ENCODE assay signal across 13 cellular contexts in genomic region chr3:99545941-99546580, GRCh38.
A peak's percentile ranks its signal among the peaks of the same experiment; 100 is the strongest.
DNase-seq lines count a peak whose midpoint lies in the region; ATAC-seq and TF ChIP-seq lines count a peak whose summit lies in the region.
"Had no signal": no experiment of that assay in that cellular context is flagged by ENCODE, and none has a peak within 500 bp of the region (broad histone marks: within the 10 kb centered on the region; RNA-seq: fewer than 3 reads in every experiment).

No MANE protein-coding gene starts in this region.

- no peaks in the 10 kb centered on the region for H3K79me1 ChIP-seq in neuronal stem cell (ENCODE audit: low read depth, low read length)

- no peak overlapping the region for H2AFZ ChIP-seq in neuronal stem cell (ENCODE audit: low read length)

- no peak overlapping the region for H4K91ac ChIP-seq in neuronal stem cell (ENCODE audit: low read depth, low read length, poor library complexity)

- no peak overlapping the region for H2BK120ac ChIP-seq in neuronal stem cell (ENCODE audit: low read depth, low read length)

- no peaks in the 10 kb centered on the region for H3K9me3 ChIP-seq in SJSA1 (replicated peaks)
- H3K9me3 ChIP-seq in neuronal stem cell (replicated peaks in 1 of 2; ENCODE audit: control insufficient read depth in 2 of 2, insufficient read depth in 1 of 2, low read depth in 1 of 2, low read length in 2 of 2) = no peaks in the 10 kb centered on the region

- TF ChIP-seq CTCF in GM06990 (IDR thresholded peaks at IDR 0.05; ENCODE audit: insufficient read depth, low read length, poor library complexity, severe bottlenecking) = no peak
- TF ChIP-seq CTCF in fibroblast of mammary gland (conservative IDR thresholded peaks at IDR 0.05; ENCODE audit: control insufficient read depth, insufficient read depth, low read depth, low read length) = no peak

- H3K18ac ChIP-seq in neuronal stem cell (ENCODE audit: low read length) = no peak overlapping the region

- H3K36me3 ChIP-seq in GM06990 (ENCODE audit: control insufficient read depth, insufficient read depth, low read length) (no peaks in the 10 kb centered on the region), SJSA1 (no peaks in the 10 kb centered on the region), neuronal stem cell (replicated peaks in 1 of 2; ENCODE audit: control insufficient read depth in 2 of 2, insufficient read depth in 2 of 2, low read length in 2 of 2) (no peaks in the 10 kb centered on the region)

- no peak overlapping the region for H2AK5ac ChIP-seq in neuronal stem cell (ENCODE audit: low read depth, low read length)

- H2BK5ac ChIP-seq in neuronal stem cell (ENCODE audit: low read length) = no peak overlapping the region

- peaks cover 19% of the 10 kb centered on the region for H3K4me1 ChIP-seq in SJSA1 (replicated peaks)
- peaks cover 0 to 2% of the 10 kb centered on the region in 2 donors for H3K4me1 ChIP-seq in neuronal stem cell (ENCODE audit: control insufficient read depth in 2 of 2, insufficient read depth in 1 of 2, low read depth in 1 of 2, low read length in 2 of 2)

- no peak overlapping the region for H3K4ac ChIP-seq in neuronal stem cell (ENCODE audit: low read length)

- no peak overlapping the region for H2BK12ac ChIP-seq in neuronal stem cell (ENCODE audit: low read length)

- H3K14ac ChIP-seq in neuronal stem cell (ENCODE audit: low read length) = no peak overlapping the region

- DNase-seq in GM06990 (ENCODE audit: extremely low read depth, insufficient read length) (no peak), SJSA1 (ENCODE audit: low read depth in 1 of 2, low spot score in 2 of 2) (peak in 1 of 2 experiments; percentile 48), fibroblast of mammary gland (ENCODE audit: low read depth) (peak; percentile 44), pulmonary artery endothelial cell (ENCODE audit: low read depth, low spot score) (peak; percentile 71), T1000 (lab: John Stamatoyannopoulos, UW) (no peak), neuronal stem cell (ENCODE audit: low spot score) (no peak)
- DNase-seq in effector CD8-positive, alpha-beta T cell (lab: John Stamatoyannopoulos, UW) = no peak
- DNase-seq: activated CD4-positive, alpha-beta T cell treated with anti-CD3 and anti-CD28 coated beads, Interleukin-2, amount 10 ng/mL, durations not matched to agents 24 days and 14 days; activated naive CD4-positive, alpha-beta T cell; DMS79 treated with DMSO at 0.1 percent for 48 hours; NCI-H1092 treated with DMSO at 0.1 percent for 48 hours; SW 1271 had no signal

- H3K27ac ChIP-seq in SJSA1 (peak overlapping the region; percentile 34), neuronal stem cell (replicated peaks; ENCODE audit: low read length) (no peak overlapping the region)

- H2BK15ac ChIP-seq in neuronal stem cell (ENCODE audit: low read length) = no peak overlapping the region

- no CpG with 5 or more reads among the region's 3 CpGs for WGBS in neuronal stem cell (ENCODE audit: extremely low coverage in 2 of 2, insufficient read length in 2 of 2, insufficient replicate concordance in 1 of 2), 2 donors

- no peaks in the 10 kb centered on the region for H3K27me3 ChIP-seq in GM06990 (replicated peaks; ENCODE audit: control insufficient read depth, insufficient read depth, low read length)
- H3K27me3 ChIP-seq in SJSA1 (replicated peaks) = no peaks in the 10 kb centered on the region
- no peaks in the 10 kb centered on the region for H3K27me3 ChIP-seq in neuronal stem cell (ENCODE audit: control insufficient read depth in 3 of 3, insufficient read depth in 3 of 3, low read depth in 1 of 3, low read length in 3 of 3)

- H4K8ac ChIP-seq in neuronal stem cell (ENCODE audit: low read depth, low read length) = no peak overlapping the region

- no peak overlapping the region for H3K9ac ChIP-seq in neuronal stem cell (ENCODE audit: low read depth, low read length, poor library complexity)

- H3K4me3 ChIP-seq in GM06990 (replicated peaks; ENCODE audit: low read depth, low read length) = peak overlapping the region; percentile 17; the same call in 1 of the 2 replicates
- H3K4me3 ChIP-seq in SJSA1 = no peak overlapping the region
- no peak overlapping the region for H3K4me3 ChIP-seq in fibroblast of mammary gland (ENCODE audit: control insufficient read depth, low read depth, low read length)
- H3K4me3 ChIP-seq in neuronal stem cell (ENCODE audit: low read length in 2 of 2) = no peak overlapping the region

- no peak overlapping the region for H3K23ac ChIP-seq in neuronal stem cell (ENCODE audit: low read depth, low read length, poor library complexity)

- no peak overlapping the region for H3K4me2 ChIP-seq in neuronal stem cell (ENCODE audit: insufficient read depth, low read length, poor library complexity, severe bottlenecking)

- no peak for ATAC-seq in GM21367 (IDR thresholded peaks at IDR 0.05; ENCODE audit: unreplicated experiment)

Comparison
In these comparisons a context has a peak if more than half of its experiments do, and no peak if none do; other contexts are left out.
1. DNase-seq: peak in fibroblast of mammary gland (single experiment) and pulmonary artery endothelial cell (single experiment); none in GM06990 (single experiment), T1000 (single experiment), neuronal stem cell (single experiment) and effector CD8-positive, alpha-beta T cell (single experiment).